ENCODE assay signal across 8 cellular contexts in genomic region chr6:1313755-1314503, GRCh38. TPM values are rescaled to one million over a fixed set of nuclear protein-coding genes. Genes with fewer than 3 reads are reported as not detected.
DNase-seq lines count a peak whose midpoint lies in the region; ATAC-seq, FAIRE-seq and TF ChIP-seq lines count a peak whose summit lies in the region.

No MANE protein-coding gene starts in this region.

- no peaks in the 10 kb centered on the region for H4K20me1 ChIP-seq in IMR-90 (ENCODE audit: insufficient read depth, low read length)

- H4K5ac ChIP-seq in IMR-90 (ENCODE audit: low read depth, low read length): no peak overlapping the region

- H3K79me1 ChIP-seq in IMR-90 (ENCODE audit: low read depth in 1 of 2, low read length in 2 of 2): no peaks in the 10 kb centered on the region

- H4K91ac ChIP-seq in IMR-90 (ENCODE audit: insufficient read depth, low read depth, low read length): no peak overlapping the region

- H2AFZ ChIP-seq in IMR-90 (replicated peaks; ENCODE audit: low read length, poor library complexity): no peak overlapping the region

- POLR2A ChIA-PET in CD8-positive, alpha-beta memory T cell (lab: Charles Lee): no interaction called here
- POLR2A ChIA-PET in IMR-90 (lab: Charles Lee; ENCODE audit: unreplicated experiment): no interaction called here

- FAIRE-seq in bronchial epithelial cell (lab: Jason Lieb, UNC) (no peak), urothelium cell line (lab: Jason Lieb, UNC) (no peak)

- no peak overlapping the region for H3K4ac ChIP-seq in IMR-90 (ENCODE audit: low read depth, low read length)

- peak; percentile 40 for ATAC-seq in IMR-90 (ENCODE audit: low read depth)
- ATAC-seq in HG02970 (IDR thresholded peaks at IDR 0.05; ENCODE audit: low FRiP score, unreplicated experiment): no peak
- no peak for ATAC-seq in HG02798 (IDR thresholded peaks at IDR 0.05; ENCODE audit: poor library complexity, unreplicated experiment)

- no peaks in the 10 kb centered on the region for H3K4me1 ChIP-seq in CD8-positive, alpha-beta memory T cell (ENCODE audit: insufficient read depth, low read length)
- no peaks in the 10 kb centered on the region for H3K4me1 ChIP-seq in IMR-90 (ENCODE audit: control insufficient read depth, insufficient read depth, low read length)

- peak; percentile 38 for TF ChIP-seq RAD21 in IMR-90 (IDR thresholded peaks at IDR 0.05; ENCODE audit: low read length)

- TF ChIP-seq POLR2A in IMR-90 (IDR thresholded peaks at IDR 0.05; ENCODE audit: low read depth, low read length): no peak

- BruUV-seq in IMR-90 (replicated peaks; lab: Mats Ljungman, UMichigan): no TSS peak

- no peak overlapping the region for H3K23ac ChIP-seq in IMR-90 (ENCODE audit: low read depth, low read length)

- H2BK20ac ChIP-seq in IMR-90 (ENCODE audit: low read depth, low read length): no peak overlapping the region

- H3K56ac ChIP-seq in IMR-90 (ENCODE audit: extremely low read depth, insufficient read depth, low read length): no peak overlapping the region

- H3K27ac Mint-ChIP-seq in CD8-positive, alpha-beta memory T cell: no peak overlapping the region

- no peak overlapping the region for H2AK9ac ChIP-seq in IMR-90 (replicated peaks; ENCODE audit: low read depth, low read length, poor library complexity)

- H2BK15ac ChIP-seq in IMR-90 (ENCODE audit: low read depth, low read length): no peak overlapping the region

- no peak overlapping the region for H3K9ac ChIP-seq in IMR-90 (ENCODE audit: low read depth, low read length)

- intact Hi-C loops in IMR-90 (cut with micrococcal nuclease): loop anchor here (2.0 to 5.0 kb wide), 2 partner anchors 73 to 517 kb away; partner anchors contain the start of gene FOXF2

- WGBS in IMR-90 (ENCODE audit: extremely low coverage in 2 of 2, insufficient read length in 1 of 2), 2 experiments: 10% methylated on average over 12 of the region's 46 CpGs; no CpG with 5 or more reads in 1 of the 2 experiments

- peaks cover 45 to 65% of the 10 kb centered on the region in 2 donors for H3K27me3 Mint-ChIP-seq in CD8-positive, alpha-beta memory T cell

- no peak overlapping the region for H3K18ac ChIP-seq in IMR-90 (ENCODE audit: low read depth, low read length)

- no peaks in the 10 kb centered on the region for H3K9me3 ChIP-seq in CD8-positive, alpha-beta memory T cell (ENCODE audit: low read length)
- no peaks in the 10 kb centered on the region; the same call in 1 of the 2 replicates for H3K9me3 ChIP-seq in IMR-90 (ENCODE audit: control insufficient read depth, insufficient read depth, low read length)

- TF ChIP-seq CTCF in IMR-90 (conservative IDR thresholded peaks at IDR 0.05; ENCODE audit: low read depth, low read length): peak; percentile 45
- TF ChIP-seq CTCF in bronchial epithelial cell (IDR thresholded peaks at IDR 0.05; ENCODE audit: insufficient read depth, low read length, severe bottlenecking): peak; percentile 55

- H3K36me3 ChIP-seq in CD8-positive, alpha-beta memory T cell (ENCODE audit: insufficient read depth, low read length): no peaks in the 10 kb centered on the region
- H3K36me3 ChIP-seq in IMR-90 (ENCODE audit: control insufficient read depth, insufficient read depth, low read length): no peaks in the 10 kb centered on the region
- no peaks in the 10 kb centered on the region for H3K36me3 ChIP-seq in bronchial epithelial cell (ENCODE audit: control insufficient read depth, insufficient read depth, low read length)

- no peak for DNase-seq in CD8-positive, alpha-beta memory T cell
- no peak for DNase-seq in IMR-90
- DNase-seq in bronchial epithelial cell (ENCODE audit: low read depth): peak; percentile 29
- peak; percentile 75 for DNase-seq in mucosa of gallbladder (ENCODE audit: low spot score)
- DNase-seq in caudate nucleus (lab: John Stamatoyannopoulos, UW): no peak
- DNase-seq in urothelium cell line (ENCODE audit: low spot score): no peak

- no peaks in the 10 kb centered on the region for H3K9me1 ChIP-seq in IMR-90 (ENCODE audit: insufficient read depth, low read length)

- H3K4me2 ChIP-seq in IMR-90 (ENCODE audit: low read depth, low read length): no peak overlapping the region

- H2BK5ac ChIP-seq in IMR-90 (ENCODE audit: low read depth, low read length, poor library complexity, severe bottlenecking): no peak overlapping the region

- in situ Hi-C loops in IMR-90 (cut with MboI; ENCODE audit: low sequenced_read_pairs): no loop called here

- H3K27ac ChIP-seq in CD8-positive, alpha-beta memory T cell (ENCODE audit: low read depth, low read length): no peak overlapping the region
- H3K27ac ChIP-seq in IMR-90 (ENCODE audit: insufficient read depth, low read length) (no peak overlapping the region), caudate nucleus (ENCODE audit: low read depth, low read length) (no peak overlapping the region)

- no peak overlapping the region for H3K14ac ChIP-seq in IMR-90 (replicated peaks; ENCODE audit: low read depth, low read length)

- dilution Hi-C loops in IMR-90 (cut with HindIII; ENCODE audit: low sequenced_read_pairs, unreplicated experiment): no loop called here

- peaks cover 12% of the 10 kb centered on the region for H3K27me3 ChIP-seq in CD8-positive, alpha-beta memory T cell (ENCODE audit: insufficient read depth, low read length, poor library complexity, severe bottlenecking)
- H3K27me3 ChIP-seq in IMR-90 (ENCODE audit: control insufficient read depth, insufficient read depth, low read length) (peaks cover 62% of the 10 kb centered on the region), bronchial epithelial cell (ENCODE audit: control insufficient read depth, insufficient read depth, low read length) (no peaks in the 10 kb centered on the region)

- CTCF ChIA-PET in CD8-positive, alpha-beta memory T cell (lab: Charles Lee): no interaction called here
- CTCF ChIA-PET in IMR-90 (lab: Yijun Ruan, JAX): interaction anchor here (0.8 to 1.8 kb wide), 2 partner anchors 17 to 170 kb away, joined by 3 to 5 read pairs; no protein-coding TSS in a partner anchor

- no peak overlapping the region for H3K4me3 ChIP-seq in CD8-positive, alpha-beta memory T cell (ENCODE audit: low read length)
- H3K4me3 ChIP-seq in IMR-90 (ENCODE audit: insufficient read depth, low read depth, low read length) (peak overlapping the region; percentile 31), bronchial epithelial cell (ENCODE audit: low read depth, low read length) (peak overlapping the region; percentile 81)

- H3K9me3 Mint-ChIP-seq in CD8-positive, alpha-beta memory T cell: no peaks in the 10 kb centered on the region

- no peak overlapping the region for H2BK120ac ChIP-seq in IMR-90 (ENCODE audit: low read depth, low read length)

- peak overlapping the region in 5 of 7 donors; percentile 6 to 42 (median 33) for H3K4me3 Mint-ChIP-seq in CD8-positive, alpha-beta memory T cell

- H2AK5ac ChIP-seq in IMR-90 (ENCODE audit: low read depth, low read length): no peak overlapping the region

- H3K36me3 Mint-ChIP-seq in CD8-positive, alpha-beta memory T cell: no peaks in the 10 kb centered on the region

- peaks cover 21 to 42% (median 23%) of the 10 kb centered on the region in 3 donors for H3K4me1 Mint-ChIP-seq in CD8-positive, alpha-beta memory T cell

- H4K8ac ChIP-seq in IMR-90 (ENCODE audit: low read depth in 2 of 2, low read length in 2 of 2): no peak overlapping the region

TF ChIP-seq in IMR-90, 13 proteins besides CTCF, POLR2A, EP300 and RAD21:
- TF ChIP-seq MAFK (IDR thresholded peaks at IDR 0.05; ENCODE audit: low read depth, low read length) (no peak), FOS (IDR thresholded peaks at IDR 0.05; ENCODE audit: low read depth, low read length) (no peak), MXI1 (IDR thresholded peaks at IDR 0.05; ENCODE audit: borderline replicate concordance, low read depth, low read length) (no peak), CHD1 (IDR thresholded peaks at IDR 0.05; ENCODE audit: low read depth, low read length) (no peak), RFX5 (IDR thresholded peaks at IDR 0.05; ENCODE audit: low read depth, low read length) (no peak), USF2 (IDR thresholded peaks at IDR 0.05; ENCODE audit: low read depth, low read length) (no peak), BHLHE40 (IDR thresholded peaks at IDR 0.05; ENCODE audit: low read depth, low read length) (no peak), NFE2L2 (IDR thresholded peaks at IDR 0.05; ENCODE audit: low read depth, low read length) (no peak)

RNA-seq across cellular contexts. Expression of gene FOXQ1, which starts 2.0 kb away (rescaled TPM):
- total RNA-seq in CD8-positive, alpha-beta memory T cell: not detected
- polyA plus RNA-seq in CD8-positive, alpha-beta memory T cell: not detected
- total RNA-seq in IMR-90 (2012; rRNA removed) (not detected in 2 replicates), bronchial epithelial cell (3.1 and 3.4 TPM in 2 replicates), mucosa of gallbladder (11.5 TPM)
- 0.09 TPM in 1 of 2 replicates, not detected in the other for polyA plus RNA-seq in IMR-90 (2012; rRNA removed)
- polyA plus RNA-seq in IMR-90 (2012; cell fraction: cytosol; rRNA removed): 0.02 and 0.07 TPM in 2 replicates
- 0.11 and 0.12 TPM in 2 replicates for polyA plus RNA-seq in IMR-90 (2012; cell fraction: nucleus; rRNA removed; ENCODE audit: low replicate concordance)

Comparison
In these comparisons a context has a peak if more than half of its experiments do, and no peak if none do; other contexts are left out.
1. DNase-seq: peak in bronchial epithelial cell (single experiment) and mucosa of gallbladder (single experiment); none in CD8-positive, alpha-beta memory T cell (0 of 5), IMR-90 (single experiment), caudate nucleus (0 of 61) and urothelium cell line (single experiment).